ENCODE assay signal across 8 cellular contexts in genomic region chr4:65670331-65671031, GRCh38. TPM values are rescaled to one million over a fixed set of nuclear protein-coding genes. Genes with fewer than 3 reads are reported as not detected.
DNase-seq lines count a peak whose midpoint lies in the region; ATAC-seq, FAIRE-seq and TF ChIP-seq lines count a peak whose summit lies in the region.

EPHA5 (minus strand) TSS chr4:65670489; CDS start chr4:65669742, 747 bp downstream.

- intact Hi-C loops in endothelial cell of umbilical vein (cut with micrococcal nuclease): loop anchor here (1.0 to 5.0 kb wide), 3 partner anchors 16 to 162 kb away; no protein-coding TSS in a partner anchor

- CTCF ChIA-PET in endothelial cell of umbilical vein (lab: Charles Lee): interaction anchor here (0.8 to 1.2 kb wide), 7 partner anchors 13 to 664 kb away, joined by 3 to 6 read pairs (median 4); no protein-coding TSS in a partner anchor

- POLR2A ChIA-PET in endothelial cell of umbilical vein (lab: Charles Lee): no interaction called here

- H3K27me3 ChIP-seq in HUES6 (ENCODE audit: control insufficient read depth, insufficient read depth, low read length) (peaks cover 80% of the 10 kb centered on the region), SJSA1 (replicated peaks) (peaks cover 38% of the 10 kb centered on the region), endothelial cell of umbilical vein (ENCODE audit: control insufficient read depth in 2 of 2, insufficient read depth in 2 of 2, low read length in 2 of 2) (peaks cover 11 to 17% of the 10 kb centered on the region in 2 experiments), upper lobe of left lung (peaks cover 0 to 23% (median 13%) of the 10 kb centered on the region in 4 donors)

- no peaks in the 10 kb centered on the region for H3K79me2 ChIP-seq in endothelial cell of umbilical vein (ENCODE audit: control insufficient read depth, insufficient read depth, low read length)

- TF ChIP-seq CTCF in endothelial cell of umbilical vein (IDR thresholded peaks at IDR 0.05; ENCODE audit: extremely low read depth in 1 of 2, insufficient read depth in 1 of 2, low read depth in 1 of 2, low read length in 2 of 2) (peak in 1 of 2 donors; percentile 41), upper lobe of left lung (IDR thresholded peaks at IDR 0.05) (peak in 1 of 6 experiments; percentile 23)

- 2 to 3% methylated on average over 35 to 41 of the region's 51 CpGs for WGBS in upper lobe of left lung, 2 donors

- ATAC-seq in upper lobe of left lung (ENCODE audit: low FRiP score in 2 of 2) (peak; percentile 70 to 88), GM18502 (IDR thresholded peaks at IDR 0.05; ENCODE audit: poor library complexity, unreplicated experiment) (no peak)

- H4K20me1 ChIP-seq in endothelial cell of umbilical vein (replicated peaks; ENCODE audit: control insufficient read depth, extremely low read depth, insufficient read depth, low read length): no peaks in the 10 kb centered on the region

- no peak within 1 kb of the TSS for H3K27ac ChIP-seq in HUES6 (ENCODE audit: low read depth, low read length)
- no peak within 1 kb of the TSS for H3K27ac ChIP-seq in SJSA1
- H3K27ac ChIP-seq in endothelial cell of umbilical vein (ENCODE audit: insufficient read depth, low read depth, low read length): peak within 1 kb of the TSS; percentile 43
- no peak within 1 kb of the TSS for H3K27ac ChIP-seq in upper lobe of left lung

- TF ChIP-seq EP300 in upper lobe of left lung (IDR thresholded peaks at IDR 0.05): no peak

- DNase-seq in DMS53 treated with DMSO at 0.1 percent for 48 hours (lab: John Stamatoyannopoulos, UW; ENCODE audit: unreplicated experiment) (peak; percentile 41), SJSA1 (ENCODE audit: low read depth in 1 of 2, low spot score in 2 of 2) (peak; percentile 37 to 53), endothelial cell of umbilical vein (ENCODE audit: low read depth, low spot score) (peak; percentile 83), lung microvascular endothelial cell (ENCODE audit: low read depth in 2 of 2) (peak; percentile 16 to 98), upper lobe of left lung (peak; percentile 28 to 88), GM12891 (ENCODE audit: insufficient read length, low spot score) (no peak)

- peak within 1 kb of the TSS; percentile 74 for H2AFZ ChIP-seq in endothelial cell of umbilical vein (ENCODE audit: low read depth, low read length)

- no peaks in the 10 kb centered on the region for H3K9me1 ChIP-seq in endothelial cell of umbilical vein (replicated peaks; ENCODE audit: control insufficient read depth, extremely low read depth, insufficient read depth, low read length)

- TF ChIP-seq POLR2A in endothelial cell of umbilical vein (IDR thresholded peaks at IDR 0.05; ENCODE audit: low read depth, low read length) (peak; percentile 66), upper lobe of left lung (IDR thresholded peaks at IDR 0.05) (no peak), GM12891 (IDR thresholded peaks at IDR 0.05; ENCODE audit: low read depth, low read length) (no peak)

- H3K4me3 ChIP-seq in HUES6 (ENCODE audit: low read depth, low read length): peak within 1 kb of the TSS; percentile 59
- peak within 1 kb of the TSS; percentile 25 for H3K4me3 ChIP-seq in SJSA1
- peak within 1 kb of the TSS; percentile 45 to 89 (median 89) for H3K4me3 ChIP-seq in endothelial cell of umbilical vein (replicated peaks in 1 of 3; ENCODE audit: insufficient read depth in 1 of 3, low read depth in 1 of 3, low read length in 3 of 3)
- peak within 1 kb of the TSS in 3 of 4 donors; percentile 20 to 42 (median 34) for H3K4me3 ChIP-seq in upper lobe of left lung

- dilution Hi-C loops in endothelial cell of umbilical vein (cut with MboI; ENCODE audit: extremely low pct_ligation_motif_present, low sequenced_read_pairs): no loop called here

- H3K4me2 ChIP-seq in endothelial cell of umbilical vein (ENCODE audit: insufficient read depth, low read length): peak within 1 kb of the TSS; percentile 99

- FAIRE-seq in endothelial cell of umbilical vein (lab: Jason Lieb, UNC) (peak; percentile 87), GM12891 (lab: Jason Lieb, UNC) (no peak)

- no peaks in the 10 kb centered on the region for H3K36me3 ChIP-seq in HUES6 (ENCODE audit: control insufficient read depth, insufficient read depth, low read length)
- no peaks in the 10 kb centered on the region for H3K36me3 ChIP-seq in SJSA1
- H3K36me3 ChIP-seq in endothelial cell of umbilical vein (ENCODE audit: control insufficient read depth in 2 of 2, extremely low read depth in 1 of 2, insufficient read depth in 2 of 2, low read length in 2 of 2): no peaks in the 10 kb centered on the region
- no peaks in the 10 kb centered on the region for H3K36me3 ChIP-seq in upper lobe of left lung

- BruUV-seq in endothelial cell of umbilical vein (replicated peaks; lab: Mats Ljungman, UMichigan): no TSS peak

- peaks cover 17% of the 10 kb centered on the region; the same call in 1 of the 2 replicates for H3K4me1 ChIP-seq in HUES6 (ENCODE audit: control insufficient read depth, insufficient read depth, low read length)
- H3K4me1 ChIP-seq in SJSA1 (replicated peaks): peaks cover 10% of the 10 kb centered on the region
- H3K4me1 ChIP-seq in endothelial cell of umbilical vein (ENCODE audit: control insufficient read depth, extremely low read depth, insufficient read depth, low read length): peaks cover 18% of the 10 kb centered on the region
- H3K4me1 ChIP-seq in upper lobe of left lung: peaks cover 5 to 31% (median 25%) of the 10 kb centered on the region in 4 donors

- H3K9ac ChIP-seq in HUES6 (ENCODE audit: low read length) (no peak within 1 kb of the TSS), endothelial cell of umbilical vein (replicated peaks; ENCODE audit: extremely low read depth, insufficient read depth, low read length) (peak within 1 kb of the TSS; percentile 65)

- no peaks in the 10 kb centered on the region for H3K9me3 ChIP-seq in HUES6 (ENCODE audit: control insufficient read depth, insufficient read depth, low read depth, low read length)
- H3K9me3 ChIP-seq in SJSA1 (replicated peaks): no peaks in the 10 kb centered on the region
- no peaks in the 10 kb centered on the region for H3K9me3 ChIP-seq in endothelial cell of umbilical vein (replicated peaks; ENCODE audit: control insufficient read depth, insufficient read depth, low read length)
- no peaks in the 10 kb centered on the region for H3K9me3 ChIP-seq in upper lobe of left lung

TF ChIP-seq in endothelial cell of umbilical vein, 7 proteins besides CTCF, POLR2A, EP300 and RAD21:
- TF ChIP-seq POLR2AphosphoS5 (IDR thresholded peaks at IDR 0.05; ENCODE audit: insufficient read depth, low read depth, low read length) (peak; percentile 79), FOS (IDR thresholded peaks at IDR 0.05; ENCODE audit: borderline replicate concordance, insufficient read depth, low read length) (peak; percentile 64)
- TF ChIP-seq, protein P1, sequence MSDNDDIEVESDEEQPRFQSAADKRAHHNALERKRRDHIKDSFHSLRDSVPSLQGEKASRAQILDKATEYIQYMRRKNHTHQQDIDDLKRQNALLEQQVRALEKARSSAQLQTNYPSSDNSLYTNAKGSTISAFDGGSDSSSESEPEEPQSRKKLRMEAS (IDR thresholded peaks at IDR 0.05; ENCODE audit: insufficient read depth, insufficient read length): no peak

TF ChIP-seq in GM12891, 5 proteins besides CTCF, POLR2A, EP300 and RAD21:
- no peak for TF ChIP-seq SPI1 (IDR thresholded peaks at IDR 0.05; ENCODE audit: low read depth, low read length)
- no peak for TF ChIP-seq PAX5 (IDR thresholded peaks at IDR 0.05; ENCODE audit: insufficient read depth, low read length, severe bottlenecking)
- no peak for TF ChIP-seq POLR2AphosphoS5 (IDR thresholded peaks at IDR 0.05; ENCODE audit: low read depth, low read length)
- no peak for TF ChIP-seq POU2F2 (IDR thresholded peaks at IDR 0.05; ENCODE audit: low read depth, low read length)
- TF ChIP-seq TAF1 (IDR thresholded peaks at IDR 0.05; ENCODE audit: low read depth, low read length): no peak

RNA-seq across cellular contexts. Expression of gene EPHA5, which starts in this region (rescaled TPM):
- 0.05 TPM in 1 of 2 replicates, not detected in the other for total RNA-seq in SJSA1 (2014; rRNA removed; shearing (Covaris generic))
- 0.31 and 1.3 TPM in 2 replicates for total RNA-seq in endothelial cell of umbilical vein
- polyA plus RNA-seq in endothelial cell of umbilical vein: 0.25 and 0.39 TPM in 2 replicates
- 0.28 and 0.30 TPM in 2 replicates for polyA plus RNA-seq in endothelial cell of umbilical vein (2011; cell fraction: cytosol; rRNA removed)
- 0.76 and 1.0 TPM in 2 replicates for polyA plus RNA-seq in endothelial cell of umbilical vein (2011; cell fraction: nucleus; rRNA removed)
- polyA plus RNA-seq in endothelial cell of umbilical vein (2012): 0.94 and 1.7 TPM in 2 replicates
- polyA minus RNA-seq in endothelial cell of umbilical vein: 1.1 and 2.7 TPM in 2 replicates
- polyA minus RNA-seq in endothelial cell of umbilical vein (2011; cell fraction: cytosol; rRNA and poly(A)+ RNA removed): not detected
- polyA minus RNA-seq in endothelial cell of umbilical vein (2011; cell fraction: nucleus; rRNA and poly(A)+ RNA removed): 2.8 and 3.7 TPM in 2 replicates
- total RNA-seq in lung microvascular endothelial cell: under 0.01 TPM in 1 of 2 replicates, not detected in the other
- under 1 TPM in 2 of 6 donors, not detected in 4; 0.03 to 0.11 TPM for total RNA-seq in upper lobe of left lung
- not detected for polyA plus RNA-seq in GM12891 (2012; ENCODE audit: low read depth, missing spikeins)

Comparison
In these comparisons a context has a peak if more than half of its experiments do, and no peak if none do; other contexts are left out.
1. Peak in DNase-seq and H3K4me3 ChIP-seq in SJSA1; RNA of the gene not detected or under 1 TPM.
2. Peak in DNase-seq in lung microvascular endothelial cell; RNA of the gene not detected or under 1 TPM.
3. Peak in DNase-seq, ATAC-seq and H3K4me3 ChIP-seq in upper lobe of left lung; RNA of the gene not detected or under 1 TPM.
4. H3K4me3 ChIP-seq: peak in every context shown above with its lines; median percentile 89 in endothelial cell of umbilical vein; 59 in HUES6; 34 in upper lobe of left lung; 25 in SJSA1.